15 cellular contexts compared by ENCODE assay signal in the genomic region with DNA sequence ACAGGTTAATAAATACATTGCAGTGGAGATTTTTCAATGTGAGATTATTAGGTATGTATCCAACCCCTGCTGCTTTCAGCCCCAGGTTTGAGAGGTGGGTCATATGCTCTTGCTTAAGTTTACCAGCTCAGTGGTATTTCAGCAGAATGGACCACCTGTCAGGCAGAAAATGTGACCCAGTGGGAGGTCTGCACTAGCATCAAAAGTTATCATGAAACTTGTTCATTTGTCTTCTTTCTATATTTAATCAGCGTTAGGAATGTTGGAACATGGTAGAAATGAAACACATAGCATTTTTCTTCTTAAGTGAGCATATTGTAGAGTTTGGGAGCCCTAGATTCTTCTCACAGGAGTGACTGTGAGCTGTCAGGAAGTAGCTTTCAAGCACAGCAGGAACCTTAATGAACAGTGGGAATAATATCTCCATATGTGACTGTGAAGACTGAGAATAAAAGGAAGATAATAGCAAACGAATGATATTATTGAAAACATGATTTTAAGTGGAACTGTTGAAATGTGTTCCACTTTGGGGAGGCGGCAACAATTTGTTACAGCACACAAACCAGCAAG.
DNase-seq lines count a peak whose midpoint lies in the region; TF ChIP-seq lines count a peak whose summit lies in the region.
"Had no signal": no experiment of that assay in that cellular context is flagged by ENCODE, and none has a peak within 500 bp of the region (broad histone marks: within the 10 kb centered on the region; RNA-seq: fewer than 3 reads in every experiment).

No MANE protein-coding gene starts in this region.

- H2BK20ac ChIP-seq in H9 (ENCODE audit: low read depth, low read length, poor library complexity, severe bottlenecking) = no peak overlapping the region

- H4K8ac ChIP-seq in H9 (replicated peaks; ENCODE audit: insufficient read length, low read depth, low read length) = no peak overlapping the region

- H2BK5ac ChIP-seq in H9 (ENCODE audit: insufficient read length, low read length) = no peak overlapping the region

- no peak for TF ChIP-seq CTCF in H9 (conservative IDR thresholded peaks at IDR 0.05)
- no peak for TF ChIP-seq CTCF in choroid plexus epithelial cell (conservative IDR thresholded peaks at IDR 0.05; ENCODE audit: low read depth, low read length)
- TF ChIP-seq CTCF in mesothelial cell of epicardium (IDR thresholded peaks at IDR 0.05; ENCODE audit: unreplicated experiment) = no peak
- no peak for TF ChIP-seq CTCF in testis (IDR thresholded peaks at IDR 0.05)

- H3K23ac ChIP-seq in H9 (ENCODE audit: insufficient read length, low read depth, low read length) = no peak overlapping the region

- H3K27me3 Mint-ChIP-seq in H9 (ENCODE audit: low read depth) (no peaks in the 10 kb centered on the region), mesothelial cell of epicardium (ENCODE audit: low read depth) (no peaks in the 10 kb centered on the region)
- H3K27me3 Mint-ChIP-seq: B cell; CD4-positive, alpha-beta memory T cell had no signal

- no peaks in the 10 kb centered on the region for H3K79me2 ChIP-seq in H9 (ENCODE audit: insufficient read depth, low read length)

- H3K27ac Mint-ChIP-seq in H9 = peak overlapping the region in 2 of 3 experiments; percentile 5 to 36; a peak in 3 of 7 replicates
- no peak overlapping the region for H3K27ac Mint-ChIP-seq in mesothelial cell of epicardium
- H3K27ac Mint-ChIP-seq: B cell; CD4-positive, alpha-beta memory T cell had no signal

- H3K4me3 Mint-ChIP-seq in H9 (no peak overlapping the region), mesothelial cell of epicardium (no peak overlapping the region)
- H3K4me3 Mint-ChIP-seq: B cell; CD4-positive, alpha-beta memory T cell had no signal

- no peak overlapping the region for H3T11ph ChIP-seq in H9 (ENCODE audit: low read length)

- no peak overlapping the region for H3K9ac ChIP-seq in H9 (ENCODE audit: extremely low read depth, insufficient read length, low read length)

- H3K79me1 ChIP-seq in H9 (ENCODE audit: insufficient read depth, low read depth, low read length, poor library complexity, severe bottlenecking) = no peaks in the 10 kb centered on the region

- H4K91ac ChIP-seq in H9 (ENCODE audit: insufficient read length, low read depth, low read length) = no peak overlapping the region

- WGBS in H9 (ENCODE audit: extremely low coverage, insufficient read length, low lambda C conversion rate) = no CpG with 5 or more reads among the region's 3 CpGs
- 61 to 65% methylated on average over 3 of the region's 3 CpGs for WGBS in testis, 2 donors

- TF ChIP-seq POLR2A in testis (IDR thresholded peaks at IDR 0.05) = no peak

- H3K4me1 Mint-ChIP-seq in H9 (peaks cover 23 to 26% of the 10 kb centered on the region in 2 experiments), mesothelial cell of epicardium (no peaks in the 10 kb centered on the region)
- H3K4me1 Mint-ChIP-seq: B cell; CD4-positive, alpha-beta memory T cell had no signal

- no peak for DNase-seq in H9
- DNase-seq in NCI-H146 treated with DMSO at 0.1 percent for 48 hours (lab: John Stamatoyannopoulos, UW; ENCODE audit: unreplicated experiment) = peak; percentile 75
- DNase-seq in choroid plexus epithelial cell (ENCODE audit: low read depth) = peak; percentile 30
- no peak for DNase-seq in NCI-H748 treated with DMSO at 0.1 percent for 48 hours (lab: John Stamatoyannopoulos, UW)
- DNase-seq in mesothelial cell of epicardium (ENCODE audit: low spot score in 2 of 2, unreplicated experiment in 2 of 2) = no peak
- DNase-seq in NCI-H2196 (lab: John Stamatoyannopoulos, UW; ENCODE audit: unreplicated experiment) = no peak
- no peak for DNase-seq in testis
- DNase-seq: C1 segment of cervical spinal cord; CD4-positive, alpha-beta memory T cell; DMS153; DMS79 treated with DMSO at 0.1 percent for 48 hours; EL; Karpas-422 had no signal

- no peak overlapping the region for H3K18ac ChIP-seq in H9 (ENCODE audit: insufficient read length, low read depth, low read length)

- H3K23me2 ChIP-seq in H9 (ENCODE audit: insufficient read length, low read depth, low read length, poor library complexity, severe bottlenecking) = no peaks in the 10 kb centered on the region

- H3K4me2 ChIP-seq in H9 (ENCODE audit: insufficient read depth, insufficient read length, low read length) = no peak overlapping the region

- H4K20me1 ChIP-seq in H9 (ENCODE audit: control insufficient read depth, insufficient read depth, insufficient read length) = no peaks in the 10 kb centered on the region

- peaks cover 12 to 24% of the 10 kb centered on the region in 2 experiments for H3K9me3 Mint-ChIP-seq in H9
- H3K9me3 Mint-ChIP-seq in mesothelial cell of epicardium = peaks cover 19% of the 10 kb centered on the region

- no peak overlapping the region for H2AFZ ChIP-seq in H9 (ENCODE audit: low read length)

- H3K4me3 ChIP-seq in choroid plexus epithelial cell (ENCODE audit: low read depth, low read length) (no peak overlapping the region), testis (no peak overlapping the region)
- H3K4me3 ChIP-seq: K562 had no signal

- H2BK12ac ChIP-seq in H9 (ENCODE audit: insufficient read length, low read depth, low read length) = no peak overlapping the region

- H3K56ac ChIP-seq in H9 (ENCODE audit: insufficient read length, low read depth, low read length) = no peak overlapping the region

- H4K5ac ChIP-seq in H9 (ENCODE audit: insufficient read length, low read depth, low read length) = no peak overlapping the region

- no peak overlapping the region for H3K14ac ChIP-seq in H9 (ENCODE audit: insufficient read depth, low read length)

- H3K4me1 ChIP-seq in H9 (ENCODE audit: insufficient read depth, low read length) (peaks cover 3% of the 10 kb centered on the region; the same call in 1 of the 2 replicates), testis (no peaks in the 10 kb centered on the region)

- intact Hi-C loops in testis (cut with DNase I; ENCODE audit: low total_unique reads) = no loop called here

- H3K4ac ChIP-seq in H9 (ENCODE audit: low read depth, low read length) = no peak overlapping the region

- H3K36me3 Mint-ChIP-seq in H9 (ENCODE audit: insufficient read depth in 1 of 3, low read depth in 3 of 3) (peaks cover 15 to 29% (median 18%) of the 10 kb centered on the region in 3 experiments), mesothelial cell of epicardium (no peaks in the 10 kb centered on the region)
- H3K36me3 Mint-ChIP-seq: CD4-positive, alpha-beta memory T cell had no signal

- no peaks in the 10 kb centered on the region for H3K27me3 ChIP-seq in H9 (ENCODE audit: insufficient read depth, low read length)
- H3K27me3 ChIP-seq in testis = no peaks in the 10 kb centered on the region

- no peaks in the 10 kb centered on the region for H3K36me3 ChIP-seq in testis (ENCODE audit: low read depth, missing control alignments)

- H3K27ac ChIP-seq in H9 (ENCODE audit: insufficient read length, low read depth, low read length) (no peak overlapping the region), testis (no peak overlapping the region)

- H2BK15ac ChIP-seq in H9 (ENCODE audit: low read depth, low read length) = no peak overlapping the region

- no peak overlapping the region for H2AK5ac ChIP-seq in H9 (ENCODE audit: insufficient read length, low read length)

- H3K9me3 ChIP-seq in H9 (ENCODE audit: control insufficient read depth, low read depth, low read length) = no peaks in the 10 kb centered on the region
- H3K9me3 ChIP-seq in testis = no peaks in the 10 kb centered on the region

- H2BK120ac ChIP-seq in H9 (ENCODE audit: low read depth, low read length, poor library complexity, severe bottlenecking) = no peak overlapping the region

Comparison
In these comparisons a context has a peak if more than half of its experiments do, and no peak if none do; other contexts are left out.
1. DNase-seq: peak in NCI-H146 treated with DMSO at 0.1 percent for 48 hours (single experiment) and choroid plexus epithelial cell (single experiment); none in H9 (single experiment), NCI-H748 treated with DMSO at 0.1 percent for 48 hours (single experiment), mesothelial cell of epicardium (0 of 2), NCI-H2196 (single experiment) and testis (single experiment).